Comparison of ENCODE assay signal across 8 cellular contexts in genomic region chr1:206106328-206107167, GRCh38. TPM values are rescaled to one million over a fixed set of nuclear protein-coding genes. Genes with fewer than 3 reads are reported as not detected.
A peak's percentile ranks its signal among the peaks of the same experiment; 100 is the strongest.
DNase-seq lines count a peak whose midpoint lies in the region; ATAC-seq and TF ChIP-seq lines count a peak whose summit lies in the region.

No MANE protein-coding gene starts in this region.

- H3K36me3 ChIP-seq in psoas muscle (ENCODE audit: insufficient read depth in 1 of 2, low read depth in 1 of 2) (no peaks in the 10 kb centered on the region), aorta (ENCODE audit: control insufficient read depth in 1 of 2, insufficient read depth in 2 of 2, low read length in 1 of 2) (no peaks in the 10 kb centered on the region)

- 44 to 47% (median 47%) methylated on average over 8 of the region's 8 CpGs for WGBS in psoas muscle, 3 donors
- 29 to 30% methylated on average over 8 of the region's 8 CpGs for WGBS in aorta, 2 donors

- H3K4me1 ChIP-seq in psoas muscle (no peaks in the 10 kb centered on the region), aorta (ENCODE audit: control insufficient read depth in 1 of 2, insufficient read depth in 2 of 2, low read length in 2 of 2) (no peaks in the 10 kb centered on the region)

- DNase-seq in AG04450 (ENCODE audit: low read depth, low spot score) = peak; percentile 61
- DNase-seq in NCI-H1092 treated with DMSO at 0.1 percent for 48 hours (lab: John Stamatoyannopoulos, UW) = peak; percentile 78
- DNase-seq in SKM-1 (lab: John Stamatoyannopoulos, UW; ENCODE audit: unreplicated experiment) = peak; percentile 81
- peak; percentile 76 for DNase-seq in activated naive CD4-positive, alpha-beta T cell treated with anti-CD3 and anti-CD28 coated beads, Interleukin-2, amount 50 U/mL, for 16 hours
- DNase-seq in Right ventricle myocardium inferior (ENCODE audit: missing footprints) = peak; percentile 90
- peak; percentile 77 to 85 for DNase-seq in psoas muscle
- DNase-seq in aorta = peak; percentile 90 to 92

- intact Hi-C loops in Right ventricle myocardium inferior (cut with DNase I) = loop anchor here (1.0 to 10.0 kb wide), 5 partner anchors 76 to 452 kb away; no protein-coding TSS in a partner anchor
- intact Hi-C loops in psoas muscle (cut with DNase I) = loop anchor here (1.0 to 5.0 kb wide), 6 partner anchors 74 to 314 kb away; no protein-coding TSS in a partner anchor
- intact Hi-C loops in aorta (cut with DNase I) = loop anchor here (1.0 to 5.0 kb wide), 6 partner anchors 74 to 314 kb away; partner anchors contain the start of gene RAB7B (in 1 of the 2)

- TF ChIP-seq CTCF in AG04450 (IDR thresholded peaks at IDR 0.05; ENCODE audit: low read depth, low read length) = peak; percentile 92
- TF ChIP-seq CTCF in psoas muscle (IDR thresholded peaks at IDR 0.05) = peak; percentile 88

- CTCF ChIA-PET in AG04450 (lab: Charles Lee) = interaction anchor here (0.6 to 8.0 kb wide), 28 partner anchors 9 to 447 kb away, joined by 3 to 156 read pairs (median 4); partner anchors contain the start of gene RAB7B

- H3K27ac ChIP-seq in AG04450 (ENCODE audit: low read depth, low read length) = no peak overlapping the region
- no peak overlapping the region for H3K27ac ChIP-seq in psoas muscle
- H3K27ac ChIP-seq in aorta (ENCODE audit: low read depth in 1 of 2, low read length in 2 of 2) = no peak overlapping the region

- H3K27me3 ChIP-seq in AG04450 (ENCODE audit: control insufficient read depth, insufficient read depth, low read length) (peaks cover 43% of the 10 kb centered on the region), psoas muscle (ENCODE audit: insufficient read depth in 3 of 3, low read length in 2 of 3) (no peaks in the 10 kb centered on the region), aorta (ENCODE audit: control insufficient read depth in 1 of 2, insufficient read depth in 2 of 2, low read length in 1 of 2) (no peaks in the 10 kb centered on the region)

- peak; percentile 48 for ATAC-seq in GM19324 (IDR thresholded peaks at IDR 0.05; ENCODE audit: low FRiP score, unreplicated experiment)
- peak; percentile 83 for ATAC-seq in Right ventricle myocardium inferior
- peak; percentile 83 to 94 (median 90) for ATAC-seq in psoas muscle
- peak; percentile 93 for ATAC-seq in aorta (ENCODE audit: low FRiP score)

- no peak overlapping the region for H3K4me3 ChIP-seq in AG04450 (ENCODE audit: low read depth, low read length)
- H3K4me3 ChIP-seq in psoas muscle = no peak overlapping the region
- H3K4me3 ChIP-seq in aorta (ENCODE audit: low read length in 2 of 2) = no peak overlapping the region

- POLR2A ChIA-PET in AG04450 (lab: Yijun Ruan, JAX) = no interaction called here

- no peaks in the 10 kb centered on the region for H3K9me3 ChIP-seq in AG04450 (ENCODE audit: control insufficient read depth, insufficient read depth, low read length)
- H3K9me3 ChIP-seq in psoas muscle = no peaks in the 10 kb centered on the region
- no peaks in the 10 kb centered on the region for H3K9me3 ChIP-seq in aorta (ENCODE audit: control insufficient read depth, low read length)

RNA-seq across cellular contexts. Expression of gene AVPR1B, which starts 10.6 kb away (rescaled TPM):
- polyA plus RNA-seq in AG04450 (2011; rRNA removed) = not detected in 2 replicates
- not detected in 2 replicates for polyA minus RNA-seq in AG04450 (2011; rRNA and poly(A)+ RNA removed)
- not detected for total RNA-seq in Right ventricle myocardium inferior
- not detected for total RNA-seq in psoas muscle
- polyA plus RNA-seq in psoas muscle = not detected
- total RNA-seq in aorta = not detected
- polyA plus RNA-seq in aorta = not detected

RNA-seq across cellular contexts. Expression of gene RHEX, which starts 53.6 kb away (rescaled TPM):
- not detected in 2 replicates for polyA plus RNA-seq in AG04450 (2011; rRNA removed)
- polyA minus RNA-seq in AG04450 (2011; rRNA and poly(A)+ RNA removed) = not detected in 2 replicates
- total RNA-seq in Right ventricle myocardium inferior = 0.81 TPM
- under 1 TPM in 3 of 4 donors, not detected in 1; 0.58 to 0.95 (median 0.86) TPM for total RNA-seq in psoas muscle
- polyA plus RNA-seq in psoas muscle = under 1 TPM; 0.13 to 0.22 (median 0.21) TPM
- 1 to 10 TPM in 1 of 2 donors, under 1 TPM in 1; 0.84 to 3.3 TPM for total RNA-seq in aorta
- not detected for polyA plus RNA-seq in aorta
